ENCODE assay signal across 8 cellular contexts in genomic region chr1:91884459-91885290, GRCh38. TPM values are rescaled to one million over a fixed set of nuclear protein-coding genes. Genes with fewer than 3 reads are reported as not detected.
DNase-seq lines count a peak whose midpoint lies in the region; ATAC-seq and TF ChIP-seq lines count a peak whose summit lies in the region.

No MANE protein-coding gene starts in this region.

- H3K9me3 ChIP-seq in subcutaneous abdominal adipose tissue (ENCODE audit: control insufficient read depth in 5 of 5, low read length in 5 of 5) = no peaks in the 10 kb centered on the region

- H3K9ac ChIP-seq in subcutaneous abdominal adipose tissue (ENCODE audit: low read length in 5 of 5) = peak overlapping the region; percentile 77 to 87 (median 85)

- H3K36me3 ChIP-seq in subcutaneous abdominal adipose tissue (ENCODE audit: control insufficient read depth in 5 of 5, insufficient read depth in 5 of 5, low read length in 5 of 5) = no peaks in the 10 kb centered on the region

- peak; percentile 39 for ATAC-seq in Right ventricle myocardium inferior
- no peak for ATAC-seq in HG02870 (IDR thresholded peaks at IDR 0.05; ENCODE audit: unreplicated experiment)
- ATAC-seq in HG02759 (IDR thresholded peaks at IDR 0.05; ENCODE audit: unreplicated experiment) = no peak

- peaks cover 4 to 54% (median 43%) of the 10 kb centered on the region in 5 donors for H3K4me1 ChIP-seq in subcutaneous abdominal adipose tissue (ENCODE audit: control insufficient read depth in 5 of 5, insufficient read depth in 5 of 5, low read length in 5 of 5)

- H3K27me3 ChIP-seq in subcutaneous abdominal adipose tissue (ENCODE audit: control insufficient read depth in 5 of 5, insufficient read depth in 4 of 5, low read length in 5 of 5) = no peaks in the 10 kb centered on the region

- peak overlapping the region; percentile 74 for H3K27ac ChIP-seq in VCaP
- peak overlapping the region; percentile 67 to 91 for H3K27ac ChIP-seq in coronary artery
- H3K27ac ChIP-seq in subcutaneous abdominal adipose tissue (ENCODE audit: low read depth, low read length) = peak overlapping the region; percentile 91

- H3K4me3 ChIP-seq in coronary artery (peak overlapping the region; percentile 81), subcutaneous abdominal adipose tissue (ENCODE audit: low read depth in 1 of 5, low read length in 5 of 5) (peak overlapping the region; percentile 83 to 99 (median 96))

- DNase-seq in Right ventricle myocardium inferior (ENCODE audit: missing footprints) (no peak), cardiac septum (ENCODE audit: low spot score) (no peak), coronary artery (ENCODE audit: low spot score) (no peak), lung microvascular endothelial cell (ENCODE audit: low read depth in 2 of 2) (peak; percentile 46 to 52)

- intact Hi-C loops in Right ventricle myocardium inferior (cut with DNase I) (loop anchor here (5.0 to 10.0 kb wide), 4 partner anchors 43 to 372 kb away; no protein-coding TSS in a partner anchor), cardiac septum (cut with DNase I) (loop anchor here (5.0 to 10.0 kb wide), 7 partner anchors 37 to 382 kb away; partner anchors contain the start of gene CDC7)

- no peak for TF ChIP-seq CTCF in VCaP (conservative IDR thresholded peaks at IDR 0.05)
- TF ChIP-seq CTCF in coronary artery (IDR thresholded peaks at IDR 0.05) = no peak

RNA-seq across cellular contexts. Expression of gene TGFBR3, which starts 1.3 kb away (rescaled TPM):
- 36.3 TPM for total RNA-seq in Right ventricle myocardium inferior
- total RNA-seq in cardiac septum = 12.6 TPM
- 7.4 and 25.8 TPM in 2 replicates for total RNA-seq in lung microvascular endothelial cell

Comparison
In these comparisons a context has a peak if more than half of its experiments do, and no peak if none do; other contexts are left out.
1. DNase-seq: peak in lung microvascular endothelial cell (2 of 2); none in Right ventricle myocardium inferior (single experiment), cardiac septum (single experiment) and coronary artery (single experiment).
2. Peak in every context shown above with its lines, with median percentiles within 50 percentile points of each other: H3K27ac ChIP-seq.